21 cellular contexts compared by ENCODE assay signal in the genomic region with DNA sequence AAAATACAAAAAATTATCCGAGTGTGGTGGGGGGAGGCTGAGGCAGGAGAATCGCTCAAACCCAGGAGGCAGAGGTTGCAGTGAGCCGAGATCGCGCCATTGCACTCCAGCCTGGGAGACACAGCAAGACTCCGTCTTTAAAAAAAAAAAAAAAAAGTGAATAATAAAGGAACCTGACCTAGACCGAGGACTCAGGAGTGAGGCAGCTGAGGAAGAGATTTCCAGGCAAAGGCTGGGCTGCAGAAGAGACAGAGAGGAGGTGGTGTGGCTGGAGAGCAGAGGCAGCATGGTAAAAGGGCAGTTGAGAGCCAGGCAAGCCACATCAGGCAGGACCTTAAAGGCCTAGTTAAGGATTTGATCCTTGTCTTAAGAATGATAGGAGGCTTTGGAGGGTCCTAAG. TPM values are rescaled to one million over a fixed set of nuclear protein-coding genes. Genes with fewer than 3 reads are reported as not detected.
DNase-seq lines count a peak whose midpoint lies in the region; ATAC-seq, FAIRE-seq and TF ChIP-seq lines count a peak whose summit lies in the region.
"Had no signal": no experiment of that assay in that cellular context is flagged by ENCODE, and none has a peak within 500 bp of the region (broad histone marks: within the 10 kb centered on the region; RNA-seq: fewer than 3 reads in every experiment).

No MANE protein-coding gene starts in this region.

- H3K79me1 ChIP-seq in IMR-90 (ENCODE audit: low read depth in 1 of 2, low read length in 2 of 2) (no peaks in the 10 kb centered on the region), H1 (ENCODE audit: low read depth, low read length) (no peaks in the 10 kb centered on the region)

- no peak overlapping the region for H2BK15ac ChIP-seq in IMR-90 (ENCODE audit: low read depth, low read length)
- H2BK15ac ChIP-seq in H1 (ENCODE audit: low read length), result no peak overlapping the region

- no peak for DNase-seq in A549 (ENCODE audit: low read depth in 1 of 2, low spot score in 1 of 2)
- no peak for DNase-seq in IMR-90
- DNase-seq in H1 (ENCODE audit: low read depth in 1 of 2, low spot score in 2 of 2), result no peak
- DNase-seq in left lung, result no peak
- DNase-seq: ACHN; AML-193; BE2C; CD4-positive, alpha-beta T cell; CD8-positive, alpha-beta memory T cell; DMS 273 treated with DMSO at 0.1 percent for 48 hours; DMS79; EL; GDM1; HFFc6 had no signal

- H3K23me2 ChIP-seq in H1 (ENCODE audit: low read depth, low read length), result no peaks in the 10 kb centered on the region

- H3K23ac ChIP-seq in IMR-90 (ENCODE audit: low read depth, low read length) (no peak overlapping the region), H1 (ENCODE audit: insufficient read length) (no peak overlapping the region)

- no peaks in the 10 kb centered on the region; the same call in none of the 2 replicates for H3K27me3 ChIP-seq in IMR-90 (ENCODE audit: control insufficient read depth, insufficient read depth, low read length)
- H3K27me3 ChIP-seq in H1 (replicated peaks in 1 of 4; ENCODE audit: control insufficient read depth in 3 of 4, extremely low read depth in 1 of 4, insufficient read depth in 3 of 4, low read length in 3 of 4), result no peaks in the 10 kb centered on the region
- H3K27me3 ChIP-seq in left lung, result no peaks in the 10 kb centered on the region
- H3K27me3 ChIP-seq: BE2C; BLaER1 treated with 17β-estradiol and CSF1 and Interleukin-3, amounts not matched to agents 10 nM and 100 nM had no signal

- H3K56ac ChIP-seq in IMR-90 (ENCODE audit: extremely low read depth, insufficient read depth, low read length) (no peak overlapping the region), H1 (replicated peaks; ENCODE audit: insufficient read length, low read depth, low read length) (no peak overlapping the region)

- H2BK12ac ChIP-seq in H1 (ENCODE audit: low read depth, low read length), result no peak overlapping the region

- H3K4me2 ChIP-seq in A549 (peak overlapping the region; percentile 75), IMR-90 (ENCODE audit: low read depth, low read length) (no peak overlapping the region), H1 (ENCODE audit: insufficient read depth in 1 of 2, low read depth in 2 of 2, low read length in 2 of 2) (peak overlapping the region in 1 of 2 experiments; percentile 17; a peak in 1 of 4 replicates)
- H3K4me2 ChIP-seq: BLaER1 treated with 17β-estradiol and CSF1 and Interleukin-3, amounts not matched to agents 10 nM and 100 nM had no signal

- no peaks in the 10 kb centered on the region for H4K20me1 ChIP-seq in IMR-90 (ENCODE audit: insufficient read depth, low read length)
- no peaks in the 10 kb centered on the region for H4K20me1 ChIP-seq in H1 (replicated peaks in 1 of 2; ENCODE audit: control insufficient read depth in 1 of 2, insufficient read depth in 2 of 2, low read length in 2 of 2)
- H4K20me1 ChIP-seq: BLaER1 treated with 17β-estradiol and CSF1 and Interleukin-3, amounts not matched to agents 10 nM and 100 nM had no signal

- H2BK120ac ChIP-seq in IMR-90 (ENCODE audit: low read depth, low read length) (no peak overlapping the region), H1 (replicated peaks; ENCODE audit: low read depth, low read length) (no peak overlapping the region)

- WGBS in A549 (ENCODE audit: missing lambda C conversion rate), result 81% methylated on average over 7 of the region's 7 CpGs
- WGBS in IMR-90 (ENCODE audit: extremely low coverage in 2 of 2, insufficient read length in 1 of 2), 2 experiments, result 88% methylated on average over 3 of the region's 7 CpGs; no CpG with 5 or more reads in 1 of the 2 experiments
- 56% methylated on average over 1 of the region's 7 CpGs; no CpG with 5 or more reads in 1 of the 2 experiments for WGBS in H1 (ENCODE audit: extremely low coverage in 1 of 2, insufficient coverage in 1 of 2, insufficient read length in 1 of 2, insufficient replicate concordance in 2 of 2, low coverage in 1 of 2, low lambda C conversion rate in 2 of 2, missing lambda C conversion rate in 1 of 2), 2 experiments

- no peaks in the 10 kb centered on the region for H3K9me1 ChIP-seq in IMR-90 (ENCODE audit: insufficient read depth, low read length)

- H2AFZ ChIP-seq in IMR-90 (replicated peaks; ENCODE audit: low read length, poor library complexity), result peak overlapping the region; percentile 23
- 0 out of 2 replicates have a peak overlapping the region, but pooled peaks have one; percentile 56 for H2AFZ ChIP-seq in H1 (ENCODE audit: low read length)

- H2BK5ac ChIP-seq in IMR-90 (ENCODE audit: low read depth, low read length, poor library complexity, severe bottlenecking) (no peak overlapping the region), H1 (ENCODE audit: low read depth, low read length) (no peak overlapping the region)

- H3K18ac ChIP-seq in IMR-90 (ENCODE audit: low read depth, low read length) (no peak overlapping the region), H1 (ENCODE audit: extremely low read depth, low read length) (no peak overlapping the region)

- H3K79me2 ChIP-seq in H1 (ENCODE audit: control insufficient read depth in 1 of 2, insufficient read depth in 2 of 2, low read length in 2 of 2), result no peaks in the 10 kb centered on the region

- H2AK9ac ChIP-seq in IMR-90 (replicated peaks; ENCODE audit: low read depth, low read length, poor library complexity), result no peak overlapping the region

- H4K5ac ChIP-seq in IMR-90 (ENCODE audit: low read depth, low read length) (no peak overlapping the region), H1 (ENCODE audit: insufficient read length, low read depth, low read length) (no peak overlapping the region)

- in situ Hi-C loops in IMR-90 (cut with MboI; ENCODE audit: low sequenced_read_pairs), result no loop called here

- dilution Hi-C loops in IMR-90 (cut with HindIII; ENCODE audit: low sequenced_read_pairs, unreplicated experiment), result no loop called here

- TF ChIP-seq POLR2A in A549 (IDR thresholded peaks at IDR 0.05; ENCODE audit: low read length) (no peak), IMR-90 (IDR thresholded peaks at IDR 0.05; ENCODE audit: low read depth, low read length) (no peak), H1 (IDR thresholded peaks at IDR 0.05; ENCODE audit: control extremely low read depth in 1 of 2, low read depth in 2 of 2, low read length in 2 of 2) (no peak)

- no peaks in the 10 kb centered on the region; the same call in 2 of the 3 replicates for H3K9me3 ChIP-seq in A549
- H3K9me3 ChIP-seq in IMR-90 (ENCODE audit: control insufficient read depth, insufficient read depth, low read length), result no peaks in the 10 kb centered on the region
- H3K9me3 ChIP-seq in H1 (ENCODE audit: insufficient read depth in 2 of 2, low read depth in 1 of 2, low read length in 1 of 2), result no peaks in the 10 kb centered on the region
- H3K9me3 ChIP-seq in left lung, result no peaks in the 10 kb centered on the region
- H3K9me3 ChIP-seq: BE2C; BLaER1 treated with 17β-estradiol and CSF1 and Interleukin-3, amounts not matched to agents 10 nM and 100 nM; HAP-1 had no signal

- H2BK20ac ChIP-seq in IMR-90 (ENCODE audit: low read depth, low read length) (no peak overlapping the region), H1 (ENCODE audit: low read length) (no peak overlapping the region)

- intact Hi-C loops in IMR-90 (cut with micrococcal nuclease), result no loop called here
- intact Hi-C loops in left lung (cut with DNase I), result no loop called here

- TF ChIP-seq EP300 in A549 (IDR thresholded peaks at IDR 0.05), result no peak
- no peak for TF ChIP-seq EP300 in H1 (IDR thresholded peaks at IDR 0.05; ENCODE audit: borderline replicate concordance in 1 of 2, low read depth in 2 of 2, low read length in 2 of 2)

- no TSS peak for BruUV-seq in IMR-90 (replicated peaks; lab: Mats Ljungman, UMichigan)

- no peak overlapping the region for H3K9ac ChIP-seq in IMR-90 (ENCODE audit: low read depth, low read length)
- H3K9ac ChIP-seq in H1 (replicated peaks in 1 of 4; ENCODE audit: extremely low read depth in 1 of 4, low read depth in 3 of 4, low read length in 3 of 4), result no peak overlapping the region
- H3K9ac ChIP-seq: BLaER1 treated with 17β-estradiol and CSF1 and Interleukin-3, amounts not matched to agents 10 nM and 100 nM had no signal

- ATAC-seq in A549 (no peak), IMR-90 (ENCODE audit: low read depth) (no peak), HG03378 (IDR thresholded peaks at IDR 0.05; ENCODE audit: unreplicated experiment) (no peak), left lung (no peak)

- H4K8ac ChIP-seq in IMR-90 (ENCODE audit: low read depth in 2 of 2, low read length in 2 of 2) (no peak overlapping the region), H1 (ENCODE audit: extremely low read depth, insufficient read depth, low read length) (no peak overlapping the region)

- FAIRE-seq in A549 (lab: Jason Lieb, UNC), result no peak
- FAIRE-seq in H1 (lab: Jason Lieb, UNC), result no peak
- FAIRE-seq: A204.1, D721Med, GM12892 had no signal

- TF ChIP-seq CTCF in 22Rv1 (IDR thresholded peaks at IDR 0.05) (no peak), A549 (IDR thresholded peaks at IDR 0.05) (no peak), IMR-90 (conservative IDR thresholded peaks at IDR 0.05; ENCODE audit: low read depth, low read length) (no peak), H1 (IDR thresholded peaks at IDR 0.05; ENCODE audit: control extremely low read depth in 1 of 3, insufficient read depth in 1 of 3, low read depth in 1 of 3, low read length in 3 of 3) (no peak), left lung (IDR thresholded peaks at IDR 0.05) (no peak)

- H3K4me3 ChIP-seq in A549 (no peak overlapping the region), IMR-90 (ENCODE audit: insufficient read depth, low read depth, low read length) (no peak overlapping the region), H1 (ENCODE audit: extremely low read depth in 1 of 4, insufficient read depth in 2 of 4, low read depth in 3 of 4, low read length in 4 of 4) (no peak overlapping the region), left lung (no peak overlapping the region)
- H3K4me3 ChIP-seq: BLaER1 treated with 17β-estradiol and CSF1 and Interleukin-3, amounts not matched to agents 10 nM and 100 nM; HAP-1 had no signal

- POLR2A ChIA-PET in A549 (lab: Yijun Ruan, JAX) (no interaction called here), IMR-90 (lab: Charles Lee; ENCODE audit: unreplicated experiment) (no interaction called here), H1 (lab: Charles Lee; ENCODE audit: partially characterized antibody) (no interaction called here)

- H3K36me3 ChIP-seq in IMR-90 (ENCODE audit: control insufficient read depth, insufficient read depth, low read length), result no peaks in the 10 kb centered on the region
- H3K36me3 ChIP-seq in H1 (ENCODE audit: control insufficient read depth in 2 of 4, insufficient read depth in 4 of 4, low read length in 3 of 4), result no peaks in the 10 kb centered on the region
- no peaks in the 10 kb centered on the region for H3K36me3 ChIP-seq in left lung
- H3K36me3 ChIP-seq: BE2C; BLaER1 treated with 17β-estradiol and CSF1 and Interleukin-3, amounts not matched to agents 10 nM and 100 nM; HAP-1 had no signal

- H3K27ac ChIP-seq in 22Rv1 (peak overlapping the region; percentile 37; the same call in 1 of the 2 replicates), A549 (peak overlapping the region; percentile 58 to 69; a peak in 5 of 6 replicates), IMR-90 (ENCODE audit: insufficient read depth, low read length) (no peak overlapping the region), H1 (ENCODE audit: low read depth, low read length) (no peak overlapping the region), left lung (no peak overlapping the region)
- H3K27ac ChIP-seq: BLaER1 treated with 17β-estradiol and CSF1 and Interleukin-3, amounts not matched to agents 10 nM and 100 nM had no signal

- H3K4ac ChIP-seq in IMR-90 (ENCODE audit: low read depth, low read length) (no peak overlapping the region), H1 (replicated peaks; ENCODE audit: insufficient read length, low read depth, low read length) (no peak overlapping the region)

- no peak overlapping the region for H3K14ac ChIP-seq in IMR-90 (replicated peaks; ENCODE audit: low read depth, low read length)
- H3K14ac ChIP-seq in H1 (ENCODE audit: insufficient read length), result no peak overlapping the region

- H3K4me1 ChIP-seq in A549, result peaks cover 51% of the 10 kb centered on the region
- H3K4me1 ChIP-seq in IMR-90 (ENCODE audit: control insufficient read depth, insufficient read depth, low read length), result no peaks in the 10 kb centered on the region
- H3K4me1 ChIP-seq in H1 (replicated peaks in 1 of 4; ENCODE audit: control insufficient read depth in 3 of 4, insufficient read depth in 4 of 4, low read length in 3 of 4), result peaks cover 0 to 3% (median 0%) of the 10 kb centered on the region in 4 experiments; a peak in 2 of 7 replicates
- peaks cover 0 to 4% of the 10 kb centered on the region in 2 donors for H3K4me1 ChIP-seq in left lung
- H3K4me1 ChIP-seq: BE2C; BLaER1 treated with 17β-estradiol and CSF1 and Interleukin-3, amounts not matched to agents 10 nM and 100 nM; HAP-1 had no signal

- TF ChIP-seq RAD21 in A549 (conservative IDR thresholded peaks at IDR 0.05 in 1 of 2, IDR thresholded peaks at IDR 0.05 in 1 of 2), result no peak
- no peak for TF ChIP-seq RAD21 in IMR-90 (IDR thresholded peaks at IDR 0.05; ENCODE audit: low read length)
- no peak for TF ChIP-seq RAD21 in H1 (IDR thresholded peaks at IDR 0.05 in 1 of 2, conservative IDR thresholded peaks at IDR 0.05 in 1 of 2; ENCODE audit: low read depth in 2 of 2, low read length in 2 of 2)

- H2AK5ac ChIP-seq in IMR-90 (ENCODE audit: low read depth, low read length), result no peak overlapping the region
- no peak overlapping the region for H2AK5ac ChIP-seq in H1 (ENCODE audit: low read depth, low read length)

- CTCF ChIA-PET in A549 (lab: Yijun Ruan, JAX) (no interaction called here), IMR-90 (lab: Yijun Ruan, JAX) (no interaction called here), H1 (lab: Charles Lee; ENCODE audit: partially characterized antibody) (no interaction called here)

- H4K91ac ChIP-seq in IMR-90 (ENCODE audit: insufficient read depth, low read depth, low read length) (no peak overlapping the region), H1 (replicated peaks; ENCODE audit: insufficient read length, low read length) (no peak overlapping the region)

RNA-seq across cellular contexts. Expression of gene SMCO4, which starts 28.4 kb away (rescaled TPM):
- polyA plus RNA-seq in A549 (2011; rRNA removed) (10.7 and 11.9 TPM in 2 replicates), A549 (2017; fragmentation: RNase III; extraction: RNeasy Plus Mini Kit Qiagen cat#74134 plus additional on column Dnase treatment) (13.4 to 14.8 TPM (median 14.4 TPM) in 3 replicates), IMR-90 (2012; rRNA removed) (17.7 and 21.8 TPM in 2 replicates), H1 (2011; rRNA removed) (33.2 and 36.6 TPM in 2 replicates)
- polyA plus RNA-seq in A549 (2012; cell fraction: cytosol; rRNA removed), result 21.4 and 22.4 TPM in 2 replicates
- 13.9 and 15.2 TPM in 2 replicates for polyA plus RNA-seq in A549 (2012; cell fraction: nucleus; rRNA removed)
- polyA minus RNA-seq in A549 (2011; rRNA and poly(A)+ RNA removed), result 2.1 and 2.8 TPM in 2 replicates
- total RNA-seq in IMR-90 (2012; rRNA removed) (2.2 and 4.2 TPM in 2 replicates), left lung (10 to 100 TPM; 42.7 to 56.0 TPM)
- polyA plus RNA-seq in IMR-90 (2012; cell fraction: cytosol; rRNA removed), result 11.1 and 27.0 TPM in 2 replicates
- polyA plus RNA-seq in IMR-90 (2012; cell fraction: nucleus; rRNA removed; ENCODE audit: low replicate concordance), result 9.4 and 11.6 TPM in 2 replicates
- 53.9 and 57.0 TPM in 2 replicates for total RNA-seq in H1 (2021; fragmentation: NEBNext Ultra II Directional; extraction: Animal tissue kit (Norgen Biotek cat#: 25700))
- polyA plus RNA-seq in H1 (2011; cell fraction: cytosol; rRNA removed), result 42.7 TPM
- 27.2 TPM for polyA plus RNA-seq in H1 (2011; cell fraction: nucleus; rRNA removed)
- 59.3 to 89.7 TPM (median 68.0 TPM) in 4 replicates for polyA plus RNA-seq in H1 (2012, experiment 1 of 2)
- polyA plus RNA-seq in H1 (2012, experiment 2 of 2), result 20.9 TPM
- 33.7 TPM for polyA plus RNA-seq in H1 (2013, experiment 1 of 2)
- polyA plus RNA-seq in H1 (2013, experiment 2 of 2), result 33.9 TPM
- 7.9 and 12.2 TPM in 2 replicates for polyA minus RNA-seq in H1 (2011; rRNA and poly(A)+ RNA removed)
- 17.5 TPM for polyA minus RNA-seq in H1 (2011; cell fraction: cytosol; rRNA and poly(A)+ RNA removed)
- polyA minus RNA-seq in H1 (2011; cell fraction: nucleus; rRNA and poly(A)+ RNA removed), result 9.4 TPM

Comparison
In these comparisons a context has a peak if more than half of its experiments do, and no peak if none do; other contexts are left out.
1. H3K27ac ChIP-seq: peak in 22Rv1 (single experiment) and A549 (2 of 2); none in IMR-90 (single experiment), H1 (single experiment) and left lung (0 of 2).